ENCODE assay signal across 8 cellular contexts in genomic region chr10:22324893-22325271, GRCh38. TPM values are rescaled to one million over a fixed set of nuclear protein-coding genes. Genes with fewer than 3 reads are reported as not detected.
A peak's percentile ranks its signal among the peaks of the same experiment; 100 is the strongest.
DNase-seq lines count a peak whose midpoint lies in the region; ATAC-seq, FAIRE-seq and TF ChIP-seq lines count a peak whose summit lies in the region.

No MANE protein-coding gene starts in this region.

- peak; percentile 24 for DNase-seq in HCEC 1CT
- no peak for DNase-seq in hepatocyte (ENCODE audit: low spot score)
- DNase-seq in small intestine: no peak
- no peak for DNase-seq in RPMI8226
- DNase-seq in NCI-H1417 (lab: John Stamatoyannopoulos, UW): no peak

- H3K36me3 ChIP-seq in hepatocyte (replicated peaks; ENCODE audit: insufficient read depth, low read depth) (no peaks in the 10 kb centered on the region), small intestine (ENCODE audit: control insufficient read depth in 2 of 2, insufficient read depth in 2 of 2, low read length in 2 of 2) (no peaks in the 10 kb centered on the region)

- peak overlapping the region; percentile 95 for H3K4me2 ChIP-seq in hepatocyte

- H3K79me2 ChIP-seq in hepatocyte: peaks cover 33% of the 10 kb centered on the region

- H3K4me1 ChIP-seq in hepatocyte (ENCODE audit: insufficient read depth) (peaks cover 26% of the 10 kb centered on the region), small intestine (ENCODE audit: control insufficient read depth in 2 of 2, insufficient read depth in 1 of 2, low read depth in 1 of 2, low read length in 1 of 2) (peaks cover 2% of the 10 kb centered on the region in 2 donors)

- WGBS in hepatocyte (ENCODE audit: low lambda C conversion rate, missing lambda C conversion rate): 4% methylated on average over 9 of the region's 9 CpGs
- WGBS in small intestine, 3 donors: 1 to 4% (median 1%) methylated on average over 9 of the region's 9 CpGs

- no peaks in the 10 kb centered on the region for H3K9me2 ChIP-seq in hepatocyte (replicated peaks; ENCODE audit: insufficient read depth)

- no peaks in the 10 kb centered on the region for H3K9me3 ChIP-seq in hepatocyte (ENCODE audit: low read depth)
- no peaks in the 10 kb centered on the region for H3K9me3 ChIP-seq in small intestine (ENCODE audit: control insufficient read depth, low read depth)

- TF ChIP-seq CTCF in WI38 (IDR thresholded peaks at IDR 0.05; ENCODE audit: low read depth, low read length) (no peak), hepatocyte (IDR thresholded peaks at IDR 0.05; ENCODE audit: poor library complexity) (no peak)

- peaks cover 36% of the 10 kb centered on the region for H4K20me1 ChIP-seq in hepatocyte (ENCODE audit: insufficient read depth, poor library complexity, severe bottlenecking)

- ATAC-seq in HG03378 (IDR thresholded peaks at IDR 0.05; ENCODE audit: unreplicated experiment) (no peak), HG02571 (IDR thresholded peaks at IDR 0.05; ENCODE audit: unreplicated experiment) (no peak)

- H3K4me3 ChIP-seq in WI38 (ENCODE audit: low read depth, low read length) (peak overlapping the region; percentile 67), hepatocyte (peak overlapping the region; percentile 83), small intestine (ENCODE audit: low read depth in 1 of 2, low read length in 2 of 2) (peak overlapping the region; percentile 64 to 78)

- H3K27ac ChIP-seq in hepatocyte (no peak overlapping the region), small intestine (ENCODE audit: low read depth in 1 of 2, low read length in 1 of 2) (peak overlapping the region in 1 of 2 donors; percentile 31)

- peaks cover 27% of the 10 kb centered on the region for H3K27me3 ChIP-seq in hepatocyte
- no peaks in the 10 kb centered on the region for H3K27me3 ChIP-seq in small intestine (ENCODE audit: control insufficient read depth in 2 of 2, insufficient read depth in 2 of 2, low read length in 2 of 2)

- FAIRE-seq in small intestine (lab: Jason Lieb, UNC): no peak

- no peak overlapping the region for H2AFZ ChIP-seq in hepatocyte

RNA-seq across cellular contexts. Expression of gene BMI1, which starts 4.0 kb away (rescaled TPM):
- total RNA-seq in hepatocyte: 49.1 and 59.8 TPM in 2 replicates
- polyA plus RNA-seq in hepatocyte: 23.5 and 25.5 TPM in 2 replicates
- 10 to 100 TPM; 10.3 to 22.0 (median 17.3) TPM for polyA plus RNA-seq in small intestine

RNA-seq across cellular contexts. Expression of gene COMMD3, which starts 8.7 kb away (rescaled TPM):
- 50.1 and 55.1 TPM in 2 replicates for total RNA-seq in hepatocyte
- polyA plus RNA-seq in hepatocyte (91.2 and 92.3 TPM in 2 replicates), small intestine (10 to 100 TPM; 44.3 to 71.8 (median 70.3) TPM)

RNA-seq across cellular contexts. Expression of gene SPAG6, which starts 20.4 kb away (rescaled TPM):
- 0.17 and 0.28 TPM in 2 replicates for total RNA-seq in hepatocyte
- polyA plus RNA-seq in hepatocyte: 0.24 TPM in 1 of 2 replicates, not detected in the other
- under 1 TPM in 2 of 3 donors, not detected in 1; 0.04 to 0.27 TPM for polyA plus RNA-seq in small intestine
